In the genomic region with DNA sequence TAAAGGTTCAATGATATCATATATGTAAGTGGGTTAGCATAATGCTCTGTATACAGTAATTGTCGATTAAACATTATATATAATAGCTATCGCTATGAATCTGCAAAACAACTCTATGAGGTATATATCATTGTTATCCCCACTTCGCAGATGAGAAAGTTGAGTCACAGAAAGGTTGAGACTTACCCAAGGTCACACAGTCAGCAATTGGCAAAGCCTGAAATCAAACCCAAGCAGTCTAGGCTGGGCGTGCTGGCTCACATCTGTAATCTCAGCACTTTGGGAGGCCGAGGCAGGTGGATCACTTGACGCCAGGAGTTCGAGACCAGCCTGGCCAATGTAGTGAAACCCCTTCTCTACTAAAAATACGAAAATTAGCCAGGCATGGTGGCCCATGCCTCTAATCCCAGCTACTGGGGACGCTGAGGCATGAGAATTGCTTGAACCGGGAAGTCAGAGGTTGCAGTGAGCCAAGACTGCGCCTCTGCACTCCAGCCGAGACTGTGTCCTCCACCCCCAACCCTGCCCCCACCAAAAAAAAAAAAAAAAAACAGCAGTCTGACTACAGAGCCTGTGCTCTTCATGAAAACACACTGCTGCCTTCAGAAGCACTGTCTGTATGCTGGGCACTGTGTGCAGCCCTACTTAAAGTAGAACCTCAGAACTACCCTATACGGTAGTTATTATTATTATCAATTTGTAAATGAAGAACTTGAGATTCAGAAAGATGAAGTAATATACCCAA, we compare ENCODE assay signal across 11 cellular contexts. TPM values are rescaled to one million over a fixed set of nuclear protein-coding genes. Genes with fewer than 3 reads are reported as not detected.
DNase-seq lines count a peak whose midpoint lies in the region; ATAC-seq and TF ChIP-seq lines count a peak whose summit lies in the region.
"Had no signal": no experiment of that assay in that cellular context is flagged by ENCODE, and none has a peak within 500 bp of the region (broad histone marks: within the 10 kb centered on the region; RNA-seq: fewer than 3 reads in every experiment).

No MANE protein-coding gene starts in this region.

- peak overlapping the region; percentile 73 for H3K4me2 ChIP-seq in SU-DHL-6 (ENCODE audit: low read depth, low read length, poor library complexity, severe bottlenecking)

- H3F3A ChIP-seq in SU-DHL-6 (ENCODE audit: insufficient read depth) = peaks cover 41% of the 10 kb centered on the region

- peaks cover 4% of the 10 kb centered on the region for H3K4me1 ChIP-seq in rectal smooth muscle tissue (ENCODE audit: control insufficient read depth, insufficient read depth, low read length)

- H3K36me3 ChIP-seq in SU-DHL-6 (ENCODE audit: low read length) (no peaks in the 10 kb centered on the region), rectal smooth muscle tissue (ENCODE audit: control insufficient read depth, insufficient read depth, low read length) (no peaks in the 10 kb centered on the region)

- H3K9ac ChIP-seq in SU-DHL-6 (ENCODE audit: low read length) (no peak overlapping the region), rectal smooth muscle tissue (ENCODE audit: low read length) (no peak overlapping the region)

- H3K27me3 ChIP-seq in SU-DHL-6 (ENCODE audit: low read length) = no peaks in the 10 kb centered on the region
- H3K27me3 ChIP-seq in rectal smooth muscle tissue (ENCODE audit: control insufficient read depth, insufficient read depth, low read length) = no peaks in the 10 kb centered on the region

- peak overlapping the region; percentile 66 for H3K27ac Mint-ChIP-seq in activated CD4-positive, alpha-beta T cell treated with anti-CD3 and anti-CD28 coated beads, Interleukin-2, amount 10 ng/mL, durations not matched to agents 7 days and 5 days

- H3K27me3 Mint-ChIP-seq in activated CD4-positive, alpha-beta T cell treated with anti-CD3 and anti-CD28 coated beads, Interleukin-2, amount 10 ng/mL, durations not matched to agents 7 days and 5 days = peaks cover 8% of the 10 kb centered on the region

- POLR2A ChIA-PET in activated CD4-positive, alpha-beta T cell treated with anti-CD3 and anti-CD28 coated beads, Interleukin-2, amount 10 ng/mL, durations not matched to agents 7 days and 5 days (lab: Charles Lee) = interaction anchor here (0.6 kb wide), 1 partner anchor 49 kb away, joined by 4 read pairs; no protein-coding TSS in a partner anchor

- TF ChIP-seq CTCF in SU-DHL-6 (IDR thresholded peaks at IDR 0.05; ENCODE audit: insufficient read depth, low read length, poor library complexity, severe bottlenecking) (no peak), epithelial cell of proximal tubule (conservative IDR thresholded peaks at IDR 0.05; ENCODE audit: low read depth, low read length) (no peak)

- H3K9me2 ChIP-seq in SU-DHL-6 (replicated peaks; ENCODE audit: insufficient read depth, low read length) = no peaks in the 10 kb centered on the region

- no peaks in the 10 kb centered on the region for H3K79me2 ChIP-seq in SU-DHL-6 (ENCODE audit: insufficient read depth, low read length)

- H3K27ac ChIP-seq in SU-DHL-6 (ENCODE audit: low read depth, low read length) (no peak overlapping the region), rectal smooth muscle tissue (ENCODE audit: low read depth, low read length) (no peak overlapping the region)

- no peaks in the 10 kb centered on the region for H3K9me3 Mint-ChIP-seq in activated CD4-positive, alpha-beta T cell treated with anti-CD3 and anti-CD28 coated beads, Interleukin-2, amount 10 ng/mL, durations not matched to agents 7 days and 5 days

- no peaks in the 10 kb centered on the region for H3K9me3 ChIP-seq in SU-DHL-6 (ENCODE audit: insufficient read depth, low read length)
- H3K9me3 ChIP-seq: gastroesophageal sphincter had no signal

- no peak for ATAC-seq in HG02970 (IDR thresholded peaks at IDR 0.05; ENCODE audit: low FRiP score, unreplicated experiment)
- ATAC-seq: gastroesophageal sphincter had no signal

- CTCF ChIA-PET in activated CD4-positive, alpha-beta T cell treated with anti-CD3 and anti-CD28 coated beads, Interleukin-2, amount 10 ng/mL, durations not matched to agents 7 days and 5 days (lab: Charles Lee) = interaction anchor here (0.8 to 1.7 kb wide), 3 partner anchors 16 to 354 kb away, joined by 4 to 5 read pairs (median 4); partner anchors contain the start of gene PPP6R1

- H3K4me3 Mint-ChIP-seq in activated CD4-positive, alpha-beta T cell treated with anti-CD3 and anti-CD28 coated beads, Interleukin-2, amount 10 ng/mL, durations not matched to agents 7 days and 5 days = peak overlapping the region; percentile 99

- H3K4me1 Mint-ChIP-seq in activated CD4-positive, alpha-beta T cell treated with anti-CD3 and anti-CD28 coated beads, Interleukin-2, amount 10 ng/mL, durations not matched to agents 7 days and 5 days = peaks cover 49% of the 10 kb centered on the region

- H2AFZ ChIP-seq in SU-DHL-6 (ENCODE audit: low read depth, low read length, severe bottlenecking) = no peak overlapping the region

- H3K36me3 Mint-ChIP-seq in activated CD4-positive, alpha-beta T cell treated with anti-CD3 and anti-CD28 coated beads, Interleukin-2, amount 10 ng/mL, durations not matched to agents 7 days and 5 days (ENCODE audit: low read depth) = peaks cover 11% of the 10 kb centered on the region

- H3K4me3 ChIP-seq in SU-DHL-6 (ENCODE audit: insufficient read depth, low read length, poor library complexity, severe bottlenecking) = no peak overlapping the region
- H3K4me3 ChIP-seq in epithelial cell of proximal tubule (ENCODE audit: low read depth, low read length) = peak overlapping the region; percentile 96
- H3K4me3 ChIP-seq in rectal smooth muscle tissue (ENCODE audit: low read length) = peak overlapping the region; percentile 79

- no peaks in the 10 kb centered on the region for H4K20me1 ChIP-seq in SU-DHL-6 (ENCODE audit: low read depth, low read length)

- DNase-seq in activated CD4-positive, alpha-beta T cell treated with anti-CD3 and anti-CD28 coated beads, Interleukin-2, amount 10 ng/mL, durations not matched to agents 7 days and 5 days = no peak
- no peak for DNase-seq in activated CD4-positive, alpha-beta T cell treated with anti-CD3 and anti-CD28 coated beads for 48 hours
- DNase-seq in epithelial cell of proximal tubule (ENCODE audit: low read depth) (no peak), SHP77 (lab: John Stamatoyannopoulos, UW) (no peak), NCI-H2029 (lab: John Stamatoyannopoulos, UW) (no peak)
- DNase-seq: amniotic stem cell had no signal

RNA-seq across cellular contexts. Expression of gene HSPBP1, which starts 1.3 kb away (rescaled TPM):
- total RNA-seq in activated CD4-positive, alpha-beta T cell treated with anti-CD3 and anti-CD28 coated beads, Interleukin-2, amount 10 ng/mL, durations not matched to agents 7 days and 5 days = 10 to 100 TPM; 23.1 to 26.9 TPM
- 67.3 and 73.9 TPM in 2 replicates for total RNA-seq in epithelial cell of proximal tubule

RNA-seq across cellular contexts. Expression of gene BRSK1, which starts 5.2 kb away (rescaled TPM):
- total RNA-seq in activated CD4-positive, alpha-beta T cell treated with anti-CD3 and anti-CD28 coated beads, Interleukin-2, amount 10 ng/mL, durations not matched to agents 7 days and 5 days = 1 to 10 TPM; 6.8 TPM
- 2.0 and 16.1 TPM in 2 replicates for total RNA-seq in epithelial cell of proximal tubule

RNA-seq across cellular contexts. Expression of gene PPP6R1, which starts 19.7 kb away (rescaled TPM):
- 100 to 1,000 TPM; 189 to 222 TPM for total RNA-seq in activated CD4-positive, alpha-beta T cell treated with anti-CD3 and anti-CD28 coated beads, Interleukin-2, amount 10 ng/mL, durations not matched to agents 7 days and 5 days
- 43.8 and 62.5 TPM in 2 replicates for total RNA-seq in epithelial cell of proximal tubule

RNA-seq across cellular contexts. Expression of gene TMEM150B, which starts 46.6 kb away (rescaled TPM):
- total RNA-seq in activated CD4-positive, alpha-beta T cell treated with anti-CD3 and anti-CD28 coated beads, Interleukin-2, amount 10 ng/mL, durations not matched to agents 7 days and 5 days = under 1 TPM in 1 of 2 experiments, not detected in 1; 0.79 TPM
- total RNA-seq in epithelial cell of proximal tubule = not detected in 2 replicates
- total RNA-seq: pulmonary artery endothelial cell had no signal

RNA-seq across cellular contexts. Expression of gene TMEM86B, which starts 50.0 kb away (rescaled TPM):
- total RNA-seq in activated CD4-positive, alpha-beta T cell treated with anti-CD3 and anti-CD28 coated beads, Interleukin-2, amount 10 ng/mL, durations not matched to agents 7 days and 5 days = 10 to 100 TPM; 12.7 to 16.7 TPM
- 2.1 and 2.6 TPM in 2 replicates for total RNA-seq in epithelial cell of proximal tubule
